14 cellular contexts compared by ENCODE assay signal in genomic region chr19:47479701-47480503, GRCh38. TPM values are rescaled to one million over a fixed set of nuclear protein-coding genes. Genes with fewer than 3 reads are reported as not detected.
DNase-seq lines count a peak whose midpoint lies in the region; ATAC-seq lines count a peak whose summit lies in the region.
"Had no signal": no experiment of that assay in that cellular context is flagged by ENCODE, and none has a peak within 500 bp of the region (broad histone marks: within the 10 kb centered on the region; RNA-seq: fewer than 3 reads in every experiment).

No MANE protein-coding gene starts in this region.

- H3K27ac Mint-ChIP-seq in effector memory CD8-positive, alpha-beta T cell = no peak overlapping the region
- H3K27ac Mint-ChIP-seq: activated CD4-positive, alpha-beta T cell treated with anti-CD3 and anti-CD28 coated beads, Interleukin-2, amount 10 ng/mL, durations not matched to agents 7 days and 5 days; stimulated activated naive CD8-positive, alpha-beta T cell treated with anti-CD3 and anti-CD28 coated beads, Interleukin-15, Interleukin-2, amounts not matched to agents 100 ng/mL and 50 ng/mL, for 24 hours; T-helper 17 cell had no signal

- 7% methylated on average over 32 of the region's 39 CpGs for WGBS in HUES64

- peaks cover 14% of the 10 kb centered on the region for H3K36me3 Mint-ChIP-seq in effector memory CD8-positive, alpha-beta T cell (ENCODE audit: insufficient read depth)

- DNase-seq in AG08396 (ENCODE audit: low spot score) = peak; percentile 39
- peak; percentile 78 for DNase-seq in ecto neural progenitor cell (ENCODE audit: low spot score)
- peak; percentile 40 for DNase-seq in iris pigment epithelial cell (ENCODE audit: low read depth)
- DNase-seq in effector memory CD8-positive, alpha-beta T cell = no peak
- DNase-seq in NCI-H2171 treated with DMSO at 0.1 percent for 48 hours (lab: John Stamatoyannopoulos, UW) = no peak
- DNase-seq in COLO668 (lab: John Stamatoyannopoulos, UW; ENCODE audit: unreplicated experiment) = no peak
- DNase-seq: activated CD4-positive, alpha-beta T cell treated with anti-CD3 and anti-CD28 coated beads, Interleukin-2, amount 10 ng/mL, durations not matched to agents 7 days and 5 days; EL; NCI-H446; T-helper 17 cell had no signal

- no peaks in the 10 kb centered on the region for H3K27me3 ChIP-seq in HUES64 (ENCODE audit: insufficient read depth, low read length)
- H3K27me3 ChIP-seq: Peyer's patch had no signal

- no peaks in the 10 kb centered on the region for H3K9me3 Mint-ChIP-seq in effector memory CD8-positive, alpha-beta T cell
- H3K9me3 Mint-ChIP-seq: activated CD4-positive, alpha-beta T cell treated with anti-CD3 and anti-CD28 coated beads, Interleukin-2, amount 10 ng/mL, durations not matched to agents 7 days and 5 days; stimulated activated naive CD8-positive, alpha-beta T cell treated with anti-CD3 and anti-CD28 coated beads, Interleukin-15, Interleukin-2, amounts not matched to agents 100 ng/mL and 50 ng/mL, for 24 hours had no signal

- no peak overlapping the region for H3K27ac ChIP-seq in HUES64 (ENCODE audit: low read depth, low read length)
- H3K27ac ChIP-seq: Peyer's patch had no signal

- H3K4me3 ChIP-seq in HUES64 (ENCODE audit: low read length) = peak overlapping the region; percentile 71
- H3K4me3 ChIP-seq: Peyer's patch had no signal

- no peaks in the 10 kb centered on the region for H3K4me1 ChIP-seq in HUES64 (ENCODE audit: insufficient read depth, low read length)

- peaks cover 0 to 4% of the 10 kb centered on the region in 2 donors for H3K27me3 Mint-ChIP-seq in effector memory CD8-positive, alpha-beta T cell
- H3K27me3 Mint-ChIP-seq: activated CD4-positive, alpha-beta T cell treated with anti-CD3 and anti-CD28 coated beads, Interleukin-2, amount 10 ng/mL, durations not matched to agents 7 days and 5 days; stimulated activated naive CD8-positive, alpha-beta T cell treated with anti-CD3 and anti-CD28 coated beads, Interleukin-15, Interleukin-2, amounts not matched to agents 100 ng/mL and 50 ng/mL, for 24 hours had no signal

- H3K9ac ChIP-seq in HUES64 (ENCODE audit: low read depth, low read length) = no peak overlapping the region

- ATAC-seq in effector memory CD8-positive, alpha-beta T cell (replicated peaks) = no peak
- no peak for ATAC-seq in GM18520 (IDR thresholded peaks at IDR 0.05; ENCODE audit: unreplicated experiment)
- ATAC-seq: T-helper 17 cell had no signal

- no peak overlapping the region for H3K4me3 Mint-ChIP-seq in effector memory CD8-positive, alpha-beta T cell
- H3K4me3 Mint-ChIP-seq: activated CD4-positive, alpha-beta T cell treated with anti-CD3 and anti-CD28 coated beads, Interleukin-2, amount 10 ng/mL, durations not matched to agents 7 days and 5 days; stimulated activated naive CD8-positive, alpha-beta T cell treated with anti-CD3 and anti-CD28 coated beads, Interleukin-15, Interleukin-2, amounts not matched to agents 100 ng/mL and 50 ng/mL, for 24 hours; T-helper 17 cell had no signal

- H3K9me3 ChIP-seq in HUES64 (ENCODE audit: insufficient read depth, low read depth, low read length) = no peaks in the 10 kb centered on the region
- H3K9me3 ChIP-seq: Peyer's patch had no signal

- no peaks in the 10 kb centered on the region for H3K36me3 ChIP-seq in HUES64 (ENCODE audit: insufficient read depth, low read length)
- H3K36me3 ChIP-seq: Peyer's patch had no signal

- H3K4me1 Mint-ChIP-seq in effector memory CD8-positive, alpha-beta T cell (ENCODE audit: low read depth in 2 of 2) = peaks cover 12 to 14% of the 10 kb centered on the region in 2 donors

RNA-seq across cellular contexts. Expression of gene KPTN, which starts 4.1 kb away (rescaled TPM):
- polyA plus RNA-seq in HUES64 (2013, experiment 1 of 2) = 22.5 TPM
- polyA plus RNA-seq in HUES64 (2013, experiment 2 of 2) = 24.7 TPM

RNA-seq across cellular contexts. Expression of gene SLC8A2, which starts 8.2 kb away (rescaled TPM):
- polyA plus RNA-seq in HUES64 (2013, experiment 1 of 2) = 3.0 TPM
- 3.4 TPM for polyA plus RNA-seq in HUES64 (2013, experiment 2 of 2)

RNA-seq across cellular contexts. Expression of gene NAPA, which starts 35.0 kb away (rescaled TPM):
- polyA plus RNA-seq in HUES64 (2013, experiment 1 of 2) = 55.1 TPM
- 49.1 TPM for polyA plus RNA-seq in HUES64 (2013, experiment 2 of 2)

Comparison
In these comparisons a context has a peak if more than half of its experiments do, and no peak if none do; other contexts are left out.
1. DNase-seq: peak in AG08396 (single experiment), ecto neural progenitor cell (single experiment) and iris pigment epithelial cell (single experiment); none in effector memory CD8-positive, alpha-beta T cell (0 of 3), NCI-H2171 treated with DMSO at 0.1 percent for 48 hours (single experiment) and COLO668 (single experiment).